In the genomic region with DNA sequence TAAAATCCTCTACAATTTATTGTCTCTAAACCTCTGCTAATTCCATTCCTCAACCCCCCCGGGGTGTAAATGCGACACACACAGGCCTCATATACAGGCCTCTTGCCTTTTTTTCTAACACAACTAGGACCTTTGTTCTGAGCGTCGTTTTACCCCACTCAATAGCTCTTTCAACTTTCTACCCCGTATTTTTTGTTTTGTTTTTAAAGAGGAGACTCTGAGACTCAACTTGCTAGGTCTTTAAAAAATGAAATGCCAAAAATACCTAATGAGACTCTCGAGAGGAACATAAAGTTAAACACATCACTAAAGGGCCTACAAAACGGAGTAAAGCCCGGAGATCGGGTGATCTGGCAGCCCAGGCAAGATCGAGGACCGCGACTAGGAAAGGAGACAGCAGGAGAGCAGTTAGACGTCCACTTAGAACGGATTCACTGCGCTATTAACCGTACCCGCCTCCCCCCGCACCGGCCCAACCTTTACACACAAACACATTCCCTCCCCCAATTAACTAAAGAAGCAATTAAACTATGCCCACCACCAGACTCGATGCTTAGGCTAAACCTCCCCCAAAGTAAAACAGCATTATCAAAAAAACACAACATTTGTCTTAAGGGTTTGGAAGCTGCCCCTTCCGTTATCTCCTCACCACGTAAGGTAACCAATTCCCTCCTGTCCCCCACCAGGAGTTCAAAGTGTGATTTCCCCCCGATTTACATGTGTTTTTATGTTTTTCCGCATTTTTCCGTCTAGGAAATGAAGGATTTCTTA, we compare ENCODE assay signal across 1 cellular context.
TF ChIP-seq lines count a peak whose summit lies in the region.

No MANE protein-coding gene starts in this region.

TF ChIP-seq in liver, 16 proteins besides CTCF, POLR2A, EP300 and RAD21 (continued from another document):
- TF ChIP-seq GABPA (IDR thresholded peaks at IDR 0.05 in 1 of 2, conservative IDR thresholded peaks at IDR 0.05 in 1 of 2): no peak
- TF ChIP-seq, protein P1, sequence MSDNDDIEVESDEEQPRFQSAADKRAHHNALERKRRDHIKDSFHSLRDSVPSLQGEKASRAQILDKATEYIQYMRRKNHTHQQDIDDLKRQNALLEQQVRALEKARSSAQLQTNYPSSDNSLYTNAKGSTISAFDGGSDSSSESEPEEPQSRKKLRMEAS (IDR thresholded peaks at IDR 0.05): no peak
- TF ChIP-seq FOXA2 (IDR thresholded peaks at IDR 0.05): no peak
- TF ChIP-seq, protein P2, sequence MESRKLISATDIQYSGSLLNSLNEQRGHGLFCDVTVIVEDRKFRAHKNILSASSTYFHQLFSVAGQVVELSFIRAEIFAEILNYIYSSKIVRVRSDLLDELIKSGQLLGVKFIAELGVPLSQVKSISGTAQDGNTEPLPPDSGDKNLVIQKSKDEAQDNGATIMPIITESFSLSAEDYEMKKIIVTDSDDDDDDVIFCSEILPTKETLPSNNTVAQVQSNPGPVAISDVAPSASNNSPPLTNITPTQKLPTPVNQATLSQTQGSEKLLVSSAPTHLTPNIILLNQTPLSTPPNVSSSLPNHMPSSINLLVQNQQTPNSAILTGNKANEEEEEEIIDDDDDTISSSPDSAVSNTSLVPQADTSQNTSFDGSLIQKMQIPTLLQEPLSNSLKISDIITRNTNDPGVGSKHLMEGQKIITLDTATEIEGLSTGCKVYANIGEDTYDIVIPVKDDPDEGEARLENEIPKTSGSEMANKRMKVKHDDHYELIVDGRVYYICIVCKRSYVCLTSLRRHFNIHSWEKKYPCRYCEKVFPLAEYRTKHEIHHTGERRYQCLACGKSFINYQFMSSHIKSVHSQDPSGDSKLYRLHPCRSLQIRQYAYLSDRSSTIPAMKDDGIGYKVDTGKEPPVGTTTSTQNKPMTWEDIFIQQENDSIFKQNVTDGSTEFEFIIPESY (IDR thresholded peaks at IDR 0.05): no peak
- TF ChIP-seq RXRA (IDR thresholded peaks at IDR 0.05): no peak
- TF ChIP-seq, protein P3, sequence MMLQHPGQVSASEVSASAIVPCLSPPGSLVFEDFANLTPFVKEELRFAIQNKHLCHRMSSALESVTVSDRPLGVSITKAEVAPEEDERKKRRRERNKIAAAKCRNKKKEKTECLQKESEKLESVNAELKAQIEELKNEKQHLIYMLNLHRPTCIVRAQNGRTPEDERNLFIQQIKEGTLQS (IDR thresholded peaks at IDR 0.05): no peak
- TF ChIP-seq NR2F2 (IDR thresholded peaks at IDR 0.05): no peak
- no peak for TF ChIP-seq JUND (IDR thresholded peaks at IDR 0.05)
TF ChIP-seq in liver: peak in this region for 0.
